Comparison of ENCODE assay signal across 26 cellular contexts in the genomic region with DNA sequence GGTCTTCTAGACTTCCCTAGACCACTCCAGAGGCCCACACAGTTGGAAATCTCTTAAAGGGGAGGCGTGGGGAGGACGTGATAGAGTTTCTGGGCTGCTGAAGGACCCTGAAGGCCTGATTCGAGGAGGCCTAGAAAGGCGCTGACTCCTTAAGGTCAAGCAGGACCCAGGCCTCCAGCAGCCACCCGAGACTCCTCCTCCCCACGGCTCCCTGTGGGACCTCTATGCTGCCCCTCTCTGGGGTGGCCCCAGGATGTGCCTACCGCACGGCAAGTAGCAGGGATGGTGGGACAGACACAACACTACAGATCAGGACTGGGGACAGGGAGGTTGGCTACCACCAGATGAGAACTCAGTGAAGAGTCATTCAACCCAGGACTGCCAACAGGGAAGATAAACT.
"Had no signal": no experiment of that assay in that cellular context is flagged by ENCODE, and none has a peak within 500 bp of the region (broad histone marks: within the 10 kb centered on the region; RNA-seq: fewer than 3 reads in every experiment).

No MANE protein-coding gene starts in this region.

- H3K9ac ChIP-seq: neural progenitor cell had no signal

- FAIRE-seq: islet of Langerhans, pancreas, small intestine had no signal

- H3K27me3 Mint-ChIP-seq: stimulated activated memory B cell treated with anti-CD40 and anti-IgM and Interleukin-4, amounts not matched to agents 10 μg/mL and 1 μg/mL and 100 μg/mL, for 72 hours had no signal

- H3K36me3 Mint-ChIP-seq: immature natural killer cell; natural killer cell; neural progenitor cell; stimulated activated memory B cell treated with anti-CD40 and anti-IgM and Interleukin-4, amounts not matched to agents 10 μg/mL and 1 μg/mL and 100 μg/mL, for 72 hours; type B pancreatic cell had no signal

- H3K9me3 ChIP-seq: heart left ventricle, left lung, lower lobe of right lung, pancreas, sigmoid colon, tibial nerve, uterus had no signal

- H3K4me1 ChIP-seq: left lung, lower lobe of right lung, neural progenitor cell, pancreas, sigmoid colon, uterus had no signal

- H2AFZ ChIP-seq: neural progenitor cell had no signal

- H3K4me2 ChIP-seq: neural progenitor cell had no signal

- H3K27ac Mint-ChIP-seq: immature natural killer cell; natural killer cell; nephron progenitor cell; stimulated activated memory B cell treated with anti-CD40 and anti-IgM and Interleukin-4, amounts not matched to agents 10 μg/mL and 1 μg/mL and 100 μg/mL, for 72 hours; stimulated activated naive CD8-positive, alpha-beta T cell treated with anti-CD3 and anti-CD28 coated beads, Interleukin-15, amount 100 ng/mL, for 72 hours; type B pancreatic cell had no signal

- H3K36me3 ChIP-seq: heart left ventricle, left lung, lower lobe of right lung, neural progenitor cell, pancreas, sigmoid colon, tibial nerve, uterus had no signal

- DNase-seq: hypothalamus; immature natural killer cell; left lung; lower lobe of right lung; mammary epithelial cell; mesenchymal stem cell; natural killer cell; nephron progenitor cell; pancreas; right cardiac atrium; sigmoid colon; small intestine; stimulated activated CD4-positive, alpha-beta T cell treated with anti-CD3 and anti-CD28 coated beads, Interleukin-1b, Interleukin-23, amount 100 ng/mL, for 48 hours; stimulated activated CD4-positive, alpha-beta T cell treated with anti-CD3 and anti-CD28 coated beads, Interleukin-2, amount 100 ng/mL, for 48 hours; stimulated activated CD4-positive, alpha-beta T cell treated with anti-CD3 and anti-CD28 coated beads, Interleukin-4, amount 100 ng/mL, for 4 hours; stimulated activated CD8-positive, alpha-beta memory T cell treated with anti-CD3 and anti-CD28 coated beads, Interleukin-4, amount 100 ng/mL, for 48 hours; stimulated activated naive CD4-positive, alpha-beta T cell treated with Interleukin-2 at 50 U/mL for 16 hours; stimulated activated naive CD8-positive, alpha-beta T cell treated with anti-CD3 and anti-CD28 coated beads, Interleukin-15, amount 100 ng/mL, for 72 hours; substantia nigra; uterus had no signal

- ATAC-seq: heart left ventricle; left lung; lower lobe of right lung; natural killer cell; pancreas; right cardiac atrium; stimulated activated memory B cell treated with anti-CD40 and anti-IgM and Interleukin-4, amounts not matched to agents 10 μg/mL and 1 μg/mL and 100 μg/mL, for 72 hours; stimulated activated naive CD8-positive, alpha-beta T cell treated with anti-CD3 and anti-CD28 coated beads, Interleukin-15, amount 100 ng/mL, for 72 hours had no signal

- H3K9me3 Mint-ChIP-seq: natural killer cell; nephron progenitor cell; neural progenitor cell; stimulated activated memory B cell treated with anti-CD40 and anti-IgM and Interleukin-4, amounts not matched to agents 10 μg/mL and 1 μg/mL and 100 μg/mL, for 72 hours; stimulated activated naive CD8-positive, alpha-beta T cell treated with anti-CD3 and anti-CD28 coated beads, Interleukin-15, amount 100 ng/mL, for 72 hours; type B pancreatic cell had no signal

- H3K4me3 ChIP-seq: heart left ventricle, left lung, lower lobe of right lung, neural progenitor cell, pancreas, sigmoid colon, tibial nerve, uterus had no signal

- H3K27ac ChIP-seq: heart left ventricle, left lung, lower lobe of right lung, neural progenitor cell, pancreas, sigmoid colon, tibial nerve, uterus had no signal

- H3K4me3 Mint-ChIP-seq: immature natural killer cell; natural killer cell; nephron progenitor cell; neural progenitor cell; stimulated activated memory B cell treated with anti-CD40 and anti-IgM and Interleukin-4, amounts not matched to agents 10 μg/mL and 1 μg/mL and 100 μg/mL, for 72 hours; stimulated activated naive CD8-positive, alpha-beta T cell treated with anti-CD3 and anti-CD28 coated beads, Interleukin-15, amount 100 ng/mL, for 72 hours; type B pancreatic cell had no signal

- H3K4me1 Mint-ChIP-seq: immature natural killer cell; natural killer cell; stimulated activated memory B cell treated with anti-CD40 and anti-IgM and Interleukin-4, amounts not matched to agents 10 μg/mL and 1 μg/mL and 100 μg/mL, for 72 hours; stimulated activated naive CD8-positive, alpha-beta T cell treated with anti-CD3 and anti-CD28 coated beads, Interleukin-15, amount 100 ng/mL, for 72 hours had no signal

- H3K27me3 ChIP-seq: neural progenitor cell, pancreas, tibial nerve, uterus had no signal
